8 cellular contexts compared by ENCODE assay signal in genomic region chr1:44217809-44218410, GRCh38. TPM values are rescaled to one million over a fixed set of nuclear protein-coding genes. Genes with fewer than 3 reads are reported as not detected.
DNase-seq lines count a peak whose midpoint lies in the region; ATAC-seq and TF ChIP-seq lines count a peak whose summit lies in the region.

No MANE protein-coding gene starts in this region.

- H3K36me3 ChIP-seq in CD4-positive, alpha-beta memory T cell (ENCODE audit: insufficient read depth, low read length), result peaks cover 51% of the 10 kb centered on the region
- peaks cover 10 to 51% of the 10 kb centered on the region in 2 donors for H3K36me3 ChIP-seq in lung (ENCODE audit: control insufficient read depth in 2 of 2, insufficient read depth in 2 of 2, low read length in 2 of 2)

- H3K4me1 Mint-ChIP-seq in CD4-positive, alpha-beta memory T cell, result peaks cover 21 to 39% (median 34%) of the 10 kb centered on the region in 4 donors
- H3K4me1 Mint-ChIP-seq in activated CD4-positive, alpha-beta memory T cell treated with anti-CD3 and anti-CD28 coated beads, Interleukin-2, amount 10 ng/mL, durations not matched to agents 7 days and 5 days, result peaks cover 31% of the 10 kb centered on the region

- H3K9me3 ChIP-seq in CD4-positive, alpha-beta memory T cell (ENCODE audit: control insufficient read depth in 1 of 2, low read length in 2 of 2), result no peaks in the 10 kb centered on the region
- H3K9me3 ChIP-seq in lung (ENCODE audit: control insufficient read depth in 2 of 2, insufficient read depth in 1 of 2, low read length in 1 of 2), result no peaks in the 10 kb centered on the region

- H3K4me3 Mint-ChIP-seq in CD4-positive, alpha-beta memory T cell, result peak overlapping the region in 1 of 8 donors; percentile 22
- no peak overlapping the region for H3K4me3 Mint-ChIP-seq in activated CD4-positive, alpha-beta memory T cell treated with anti-CD3 and anti-CD28 coated beads, Interleukin-2, amount 10 ng/mL, durations not matched to agents 7 days and 5 days

- intact Hi-C loops in CD4-positive, alpha-beta memory T cell (cut with micrococcal nuclease), result loop anchor here (1.0 kb wide), 1 partner anchor 435 kb away; no protein-coding TSS in a partner anchor

- DNase-seq in CD4-positive, alpha-beta memory T cell, result peak; percentile 46 to 64 (median 52)
- peak; percentile 70 for DNase-seq in NCI-H748 treated with DMSO at 0.1 percent for 48 hours (lab: John Stamatoyannopoulos, UW)
- peak; percentile 77 for DNase-seq in activated CD4-positive, alpha-beta memory T cell treated with anti-CD3 and anti-CD28 coated beads, Interleukin-2, amount 10 ng/mL, durations not matched to agents 7 days and 5 days
- DNase-seq in ecto neural progenitor cell (ENCODE audit: low spot score), result peak; percentile 81
- DNase-seq in lung (ENCODE audit: low spot score), result peak; percentile 81
- peak; percentile 35 for DNase-seq in stimulated activated CD8-positive, alpha-beta memory T cell treated with anti-CD3 and anti-CD28 coated beads, Interleukin-12 subunit alpha, Interleukin-12 subunit beta, amount 100 ng/mL, for 4 hours (ENCODE audit: low read depth)

- 77 to 87% methylated on average over 4 of the region's 4 CpGs for WGBS in lung, 2 donors

- H3K36me3 Mint-ChIP-seq in CD4-positive, alpha-beta memory T cell, result peaks cover 27 to 71% of the 10 kb centered on the region in 2 donors
- H3K36me3 Mint-ChIP-seq in activated CD4-positive, alpha-beta memory T cell treated with anti-CD3 and anti-CD28 coated beads, Interleukin-2, amount 10 ng/mL, durations not matched to agents 7 days and 5 days (ENCODE audit: low read depth), result peaks cover 34% of the 10 kb centered on the region

- H3K4me1 ChIP-seq in CD4-positive, alpha-beta memory T cell (ENCODE audit: insufficient read depth, low read length), result peaks cover 24% of the 10 kb centered on the region
- H3K4me1 ChIP-seq in lung (ENCODE audit: control insufficient read depth in 2 of 2, insufficient read depth in 2 of 2, low read length in 2 of 2), result peaks cover 3 to 8% of the 10 kb centered on the region in 2 donors

- peak; percentile 66 for TF ChIP-seq CTCF in lung (IDR thresholded peaks at IDR 0.05; ENCODE audit: control extremely low read depth, extremely low read depth)

- no peak overlapping the region for H3K4me3 ChIP-seq in CD4-positive, alpha-beta memory T cell (ENCODE audit: low read length in 2 of 2)
- no peak overlapping the region for H3K4me3 ChIP-seq in lung

- H3K27ac ChIP-seq in CD4-positive, alpha-beta memory T cell (ENCODE audit: low read depth, low read length), result no peak overlapping the region
- no peak overlapping the region for H3K27ac ChIP-seq in lung (ENCODE audit: low read depth in 1 of 2, low read length in 1 of 2)

- peaks cover 0 to 2% (median 0%) of the 10 kb centered on the region in 8 donors for H3K9me3 Mint-ChIP-seq in CD4-positive, alpha-beta memory T cell
- no peaks in the 10 kb centered on the region for H3K9me3 Mint-ChIP-seq in activated CD4-positive, alpha-beta memory T cell treated with anti-CD3 and anti-CD28 coated beads, Interleukin-2, amount 10 ng/mL, durations not matched to agents 7 days and 5 days

- ATAC-seq in HG03280 (IDR thresholded peaks at IDR 0.05; ENCODE audit: unreplicated experiment) (peak; percentile 39), lung (ENCODE audit: insufficient read depth, low FRiP score) (peak; percentile 45), HG03520 (IDR thresholded peaks at IDR 0.05; ENCODE audit: unreplicated experiment) (no peak)

- no peaks in the 10 kb centered on the region for H3K27me3 ChIP-seq in CD4-positive, alpha-beta memory T cell (ENCODE audit: insufficient read depth, low read length)
- H3K27me3 ChIP-seq in lung (ENCODE audit: control insufficient read depth, insufficient read depth), result no peaks in the 10 kb centered on the region

- peak overlapping the region in 3 of 7 donors; percentile 57 to 72 (median 58) for H3K27ac Mint-ChIP-seq in CD4-positive, alpha-beta memory T cell
- no peak overlapping the region for H3K27ac Mint-ChIP-seq in activated CD4-positive, alpha-beta memory T cell treated with anti-CD3 and anti-CD28 coated beads, Interleukin-2, amount 10 ng/mL, durations not matched to agents 7 days and 5 days

- CTCF ChIA-PET in CD4-positive, alpha-beta memory T cell (lab: Charles Lee; ENCODE audit: partially characterized antibody), result interaction anchor here (0.8 to 5.0 kb wide), 16 partner anchors 9 to 435 kb away, joined by 3 to 30 read pairs (median 5); no protein-coding TSS in a partner anchor
- CTCF ChIA-PET in activated CD4-positive, alpha-beta memory T cell treated with anti-CD3 and anti-CD28 coated beads, Interleukin-2, amount 10 ng/mL, durations not matched to agents 7 days and 5 days (lab: Charles Lee), result interaction anchor here (0.6 to 1.7 kb wide), 21 partner anchors 9 to 504 kb away, joined by 3 to 11 read pairs (median 4); no protein-coding TSS in a partner anchor

- H3K27me3 Mint-ChIP-seq in CD4-positive, alpha-beta memory T cell, result no peaks in the 10 kb centered on the region
- H3K27me3 Mint-ChIP-seq in activated CD4-positive, alpha-beta memory T cell treated with anti-CD3 and anti-CD28 coated beads, Interleukin-2, amount 10 ng/mL, durations not matched to agents 7 days and 5 days, result no peaks in the 10 kb centered on the region

- POLR2A ChIA-PET in CD4-positive, alpha-beta memory T cell (lab: Charles Lee; ENCODE audit: partially characterized antibody), result interaction anchor here (0.9 to 1.4 kb wide), 2 partner anchors 137 to 414 kb away, joined by 3 to 4 read pairs; no protein-coding TSS in a partner anchor
- POLR2A ChIA-PET in activated CD4-positive, alpha-beta memory T cell treated with anti-CD3 and anti-CD28 coated beads, Interleukin-2, amount 10 ng/mL, durations not matched to agents 7 days and 5 days (lab: Charles Lee), result no interaction called here

RNA-seq across cellular contexts. Expression of gene DMAP1, which starts 4.6 kb away (rescaled TPM):
- 10 to 100 TPM; 81.7 to 82.6 TPM for total RNA-seq in CD4-positive, alpha-beta memory T cell
- polyA plus RNA-seq in CD4-positive, alpha-beta memory T cell, result 10 to 100 TPM; 33.1 to 42.9 TPM
- total RNA-seq in activated CD4-positive, alpha-beta memory T cell treated with anti-CD3 and anti-CD28 coated beads, Interleukin-2, amount 10 ng/mL, durations not matched to agents 7 days and 5 days, result 10 to 100 TPM; 39.6 to 40.2 TPM
- total RNA-seq in lung, result 10 to 100 TPM; 36.6 to 41.1 TPM
- polyA plus RNA-seq in lung, result 10 to 100 TPM; 26.5 to 33.6 TPM
